ENCODE assay signal across 14 cellular contexts in genomic region chr3:188279696-188280398, GRCh38.
A peak's percentile ranks its signal among the peaks of the same experiment; 100 is the strongest.
DNase-seq lines count a peak whose midpoint lies in the region; ATAC-seq and TF ChIP-seq lines count a peak whose summit lies in the region.
"Had no signal": no experiment of that assay in that cellular context is flagged by ENCODE, and none has a peak within 500 bp of the region (broad histone marks: within the 10 kb centered on the region; RNA-seq: fewer than 3 reads in every experiment).

No MANE protein-coding gene starts in this region.

- DNase-seq in activated T-cell treated with anti-CD3 and anti-CD28 coated beads, Interleukin-2, amount 50 U/mL, for 72 hours: no peak
- no peak for DNase-seq in activated T-cell treated with anti-CD3 and anti-CD28 coated beads, Interleukin-2, amount 50 U/mL, for 48 hours
- DNase-seq in Panc1 (ENCODE audit: low read depth, low spot score) (no peak), iris pigment epithelial cell (ENCODE audit: low read depth) (peak; percentile 79), thoracic aorta (ENCODE audit: low spot score) (no peak), HPDE6-E6E7 (ENCODE audit: extremely low spot score) (no peak), amniotic stem cell (lab: John Stamatoyannopoulos, UW) (no peak), prostate gland (ENCODE audit: low spot score) (no peak)
- DNase-seq: activated CD4-positive, CD25-positive, alpha-beta regulatory T cell treated with anti-CD3 and anti-CD28 coated beads, Interleukin-2, amount 50 U/mL, for 72 hours; naive thymus-derived CD4-positive, alpha-beta T cell; NCI-H524; small intestine had no signal

- intact Hi-C loops in Panc1 (cut with micrococcal nuclease; ENCODE audit: unreplicated experiment) (loop anchor here (10.0 kb wide), 1 partner anchor 675 kb away; no protein-coding TSS in a partner anchor), prostate gland (cut with DNase I) (no loop called here)

- H3K27me3 Mint-ChIP-seq in activated T-cell treated with anti-CD3 and anti-CD28 coated beads, Interleukin-2, amount 50 U/mL, for 72 hours (ENCODE audit: low read depth): no peaks in the 10 kb centered on the region
- H3K27me3 Mint-ChIP-seq: naive thymus-derived CD4-positive, alpha-beta T cell had no signal

- H3K9me3 Mint-ChIP-seq in activated T-cell treated with anti-CD3 and anti-CD28 coated beads, Interleukin-2, amount 50 U/mL, for 72 hours: no peaks in the 10 kb centered on the region
- H3K9me3 Mint-ChIP-seq: activated T-helper 1 cell treated with anti-CD3 and anti-CD28 coated beads, Interleukin-12 subunit alpha, Interleukin-12 subunit beta, Interleukin-2, Interleukin-4 antibody, amounts not matched to agents 30 ng/mL and 10 ng/mL and 1 ng/mL, durations not matched to agents 14 hours and 24 hours and 36 hours; naive thymus-derived CD4-positive, alpha-beta T cell had no signal

- no TSS peak for BruUV-seq in Panc1 (replicated peaks; lab: Mats Ljungman, UMichigan)

- WGBS in prostate gland: 68% methylated on average over 6 of the region's 6 CpGs

- no peak overlapping the region for H3K4me3 Mint-ChIP-seq in activated T-cell treated with anti-CD3 and anti-CD28 coated beads, Interleukin-2, amount 50 U/mL, for 72 hours
- H3K4me3 Mint-ChIP-seq: activated T-helper 1 cell treated with anti-CD3 and anti-CD28 coated beads, Interleukin-12 subunit alpha, Interleukin-12 subunit beta, Interleukin-2, Interleukin-4 antibody, amounts not matched to agents 30 ng/mL and 10 ng/mL and 1 ng/mL, durations not matched to agents 14 hours and 24 hours and 36 hours; naive thymus-derived CD4-positive, alpha-beta T cell had no signal

- H3K36me3 Mint-ChIP-seq in activated T-cell treated with anti-CD3 and anti-CD28 coated beads, Interleukin-2, amount 50 U/mL, for 72 hours (ENCODE audit: insufficient read depth in 2 of 2): peaks cover 0 to 1% of the 10 kb centered on the region in 2 donors

- CTCF ChIA-PET in Panc1 (lab: Charles Lee): no interaction called here

- H3K9me3 ChIP-seq in Panc1 (ENCODE audit: control insufficient read depth, insufficient read depth, low read depth, low read length) (no peaks in the 10 kb centered on the region), thoracic aorta (no peaks in the 10 kb centered on the region), prostate gland (no peaks in the 10 kb centered on the region)

- H3K36me3 ChIP-seq in Panc1 (ENCODE audit: control insufficient read depth, insufficient read depth, low read length) (no peaks in the 10 kb centered on the region), thoracic aorta (no peaks in the 10 kb centered on the region), prostate gland (no peaks in the 10 kb centered on the region)

- POLR2A ChIA-PET in Panc1 (lab: Charles Lee): interaction anchor here (0.5 to 0.6 kb wide), 2 partner anchors 12 to 15 kb away, joined by 3 to 7 read pairs; no protein-coding TSS in a partner anchor

- peak overlapping the region; percentile 32 for H3K27ac Mint-ChIP-seq in activated T-cell treated with anti-CD3 and anti-CD28 coated beads, Interleukin-2, amount 50 U/mL, for 72 hours
- H3K27ac Mint-ChIP-seq: activated T-helper 1 cell treated with anti-CD3 and anti-CD28 coated beads, Interleukin-12 subunit alpha, Interleukin-12 subunit beta, Interleukin-2, Interleukin-4 antibody, amounts not matched to agents 30 ng/mL and 10 ng/mL and 1 ng/mL, durations not matched to agents 14 hours and 24 hours and 36 hours had no signal

- in situ Hi-C loops in Panc1 (cut with HindIII; ENCODE audit: low pct_unique_long_range_greater_than_20kb, low sequenced_read_pairs): loop anchor here (25.0 kb wide), 1 partner anchor 543 kb away; the partner anchor contains the start of gene BCL6

- H3K4me1 ChIP-seq in Panc1 (ENCODE audit: control insufficient read depth, insufficient read depth, low read length) (peaks cover 40% of the 10 kb centered on the region), thoracic aorta (ENCODE audit: control insufficient read depth in 1 of 2, low read depth in 2 of 2) (peaks cover 37 to 98% of the 10 kb centered on the region in 2 donors), prostate gland (replicated peaks) (no peaks in the 10 kb centered on the region)

- ATAC-seq in activated T-cell treated with anti-CD3 and anti-CD28 coated beads, Interleukin-2, amount 50 U/mL, for 72 hours (replicated peaks in 1 of 2): no peak
- ATAC-seq in Panc1 (no peak), thoracic aorta (ENCODE audit: insufficient number of reproducible peaks, low FRiP score, low read depth) (no peak)
- ATAC-seq: naive thymus-derived CD4-positive, alpha-beta T cell had no signal

- TF ChIP-seq POLR2A in prostate gland (IDR thresholded peaks at IDR 0.05): no peak

- H3K27me3 ChIP-seq in Panc1 (ENCODE audit: control insufficient read depth, insufficient read depth, low read length) (no peaks in the 10 kb centered on the region), thoracic aorta (replicated peaks; ENCODE audit: insufficient read depth) (no peaks in the 10 kb centered on the region), prostate gland (replicated peaks; ENCODE audit: insufficient read depth) (no peaks in the 10 kb centered on the region)

- H3K4me3 ChIP-seq in Panc1 (ENCODE audit: low read depth in 2 of 2, low read length in 2 of 2): no peak overlapping the region
- no peak overlapping the region for H3K4me3 ChIP-seq in thoracic aorta
- H3K4me3 ChIP-seq in prostate gland: no peak overlapping the region

- TF ChIP-seq CTCF in Panc1 (IDR thresholded peaks at IDR 0.05): peak; percentile 14; the same call in 1 of the 2 replicates
- no peak for TF ChIP-seq CTCF in thoracic aorta (IDR thresholded peaks at IDR 0.05)
- TF ChIP-seq CTCF in prostate gland (IDR thresholded peaks at IDR 0.05): no peak

- peaks cover 52% of the 10 kb centered on the region for H3K4me1 Mint-ChIP-seq in activated T-cell treated with anti-CD3 and anti-CD28 coated beads, Interleukin-2, amount 50 U/mL, for 72 hours (ENCODE audit: low read depth)

- H3K27ac ChIP-seq in Panc1 (ENCODE audit: low read length) (peak overlapping the region; percentile 24; the same call in 1 of the 2 replicates), thoracic aorta (peak overlapping the region; percentile 11 to 60), prostate gland (no peak overlapping the region)
- H3K27ac ChIP-seq: epithelial cell of prostate had no signal

Comparison
In these comparisons a context has a peak if more than half of its experiments do, and no peak if none do; other contexts are left out.
1. H3K27ac ChIP-seq: peak in Panc1 (single experiment) and thoracic aorta (2 of 2); none in prostate gland (0 of 2).